Comparison of ENCODE assay signal across 9 cellular contexts in genomic region chr19:55649579-55650557, GRCh38. TPM values are rescaled to one million over a fixed set of nuclear protein-coding genes. Genes with fewer than 3 reads are reported as not detected.
DNase-seq lines count a peak whose midpoint lies in the region; ATAC-seq and TF ChIP-seq lines count a peak whose summit lies in the region.
"Had no signal": no experiment of that assay in that cellular context is flagged by ENCODE, and none has a peak within 500 bp of the region (broad histone marks: within the 10 kb centered on the region; RNA-seq: fewer than 3 reads in every experiment).

No MANE protein-coding gene starts in this region.

- peaks cover 37% of the 10 kb centered on the region for H3K36me3 Mint-ChIP-seq in effector memory CD8-positive, alpha-beta T cell (ENCODE audit: insufficient read depth)
- H3K36me3 Mint-ChIP-seq in progenitor cell of endocrine pancreas (ENCODE audit: insufficient read depth), result peaks cover 8% of the 10 kb centered on the region

- H3K4me3 Mint-ChIP-seq in effector memory CD8-positive, alpha-beta T cell, result peak overlapping the region; percentile 53 to 82
- H3K4me3 Mint-ChIP-seq in progenitor cell of endocrine pancreas (ENCODE audit: low read depth), result peak overlapping the region; percentile 80

- H4K20me1 ChIP-seq in Loucy (ENCODE audit: insufficient read depth, low read length, poor library complexity, severe bottlenecking), result no peaks in the 10 kb centered on the region

- no peak for TF ChIP-seq CTCF in Loucy (conservative IDR thresholded peaks at IDR 0.05; ENCODE audit: low read length)
- no peak for TF ChIP-seq CTCF in progenitor cell of endocrine pancreas (IDR thresholded peaks at IDR 0.05; ENCODE audit: unreplicated experiment)

- peak overlapping the region in 1 of 2 donors; percentile 19 for H3K27ac Mint-ChIP-seq in effector memory CD8-positive, alpha-beta T cell
- no peak overlapping the region for H3K27ac Mint-ChIP-seq in progenitor cell of endocrine pancreas

- no peaks in the 10 kb centered on the region for H3K9me3 ChIP-seq in Loucy (ENCODE audit: insufficient read depth, low read depth, low read length)
- H3K9me3 ChIP-seq: mucosa of descending colon had no signal

- H3K4me2 ChIP-seq in Loucy (ENCODE audit: low read depth, low read length, poor library complexity, severe bottlenecking), result peak overlapping the region; percentile 99

- H3F3A ChIP-seq in Loucy (ENCODE audit: low read depth), result no peaks in the 10 kb centered on the region

- H3K9ac ChIP-seq in Loucy (ENCODE audit: low read depth, low read length, poor library complexity, severe bottlenecking), result peak overlapping the region; percentile 87

- H3K4me1 ChIP-seq in Loucy (ENCODE audit: insufficient read depth, low read length, poor library complexity, severe bottlenecking), result peaks cover 10% of the 10 kb centered on the region

- H3K4me1 Mint-ChIP-seq in effector memory CD8-positive, alpha-beta T cell (ENCODE audit: low read depth in 2 of 2), result peaks cover 8 to 20% of the 10 kb centered on the region in 2 donors
- H3K4me1 Mint-ChIP-seq in progenitor cell of endocrine pancreas (ENCODE audit: low read depth), result peaks cover 8% of the 10 kb centered on the region

- H3K79me2 ChIP-seq in Loucy (ENCODE audit: insufficient read depth, low read length), result peaks cover 30% of the 10 kb centered on the region

- H3K27me3 Mint-ChIP-seq in effector memory CD8-positive, alpha-beta T cell, result peaks cover 0 to 15% of the 10 kb centered on the region in 2 donors
- H3K27me3 Mint-ChIP-seq in progenitor cell of endocrine pancreas, result no peaks in the 10 kb centered on the region

- H3K9me2 ChIP-seq in Loucy (replicated peaks; ENCODE audit: low read depth, low read length), result no peaks in the 10 kb centered on the region

- H3K36me3 ChIP-seq in Loucy (ENCODE audit: insufficient read depth, low read length), result no peaks in the 10 kb centered on the region; the same call in 1 of the 2 replicates

- no peaks in the 10 kb centered on the region for H3K27me3 ChIP-seq in Loucy (ENCODE audit: insufficient read depth, low read length, poor library complexity, severe bottlenecking)

- no peak for ATAC-seq in effector memory CD8-positive, alpha-beta T cell (replicated peaks)
- no peak for ATAC-seq in HG03571 (IDR thresholded peaks at IDR 0.05; ENCODE audit: unreplicated experiment)
- no peak for ATAC-seq in HG03565 (IDR thresholded peaks at IDR 0.05; ENCODE audit: unreplicated experiment)
- ATAC-seq: mucosa of descending colon had no signal

- H3K9me3 Mint-ChIP-seq in effector memory CD8-positive, alpha-beta T cell, result no peaks in the 10 kb centered on the region
- no peaks in the 10 kb centered on the region for H3K9me3 Mint-ChIP-seq in progenitor cell of endocrine pancreas (ENCODE audit: low read depth)

- H3K4me3 ChIP-seq in GM08714 (ENCODE audit: low read length) (peak overlapping the region; percentile 69; the same call in 1 of the 2 replicates), Loucy (ENCODE audit: low read length, poor library complexity, severe bottlenecking) (peak overlapping the region; percentile 75)
- H3K4me3 ChIP-seq: mucosa of descending colon had no signal

- DNase-seq in effector memory CD8-positive, alpha-beta T cell, result no peak
- no peak for DNase-seq in progenitor cell of endocrine pancreas (ENCODE audit: low spot score, unreplicated experiment)
- no peak for DNase-seq in ecto neural progenitor cell (ENCODE audit: low spot score)
- DNase-seq: mucosa of descending colon, NCI-H2029 treated with DMSO at 0.1 percent for 48 hours had no signal

- no peak overlapping the region for H2AFZ ChIP-seq in Loucy (ENCODE audit: low read length)

RNA-seq across cellular contexts. Expression of gene CCDC106, which starts 1.9 kb away (rescaled TPM):
- 23.0 and 23.9 TPM in 2 replicates for total RNA-seq in progenitor cell of endocrine pancreas

RNA-seq across cellular contexts. Expression of gene U2AF2, which starts 5.0 kb away (rescaled TPM):
- 275 and 281 TPM in 2 replicates for total RNA-seq in progenitor cell of endocrine pancreas

RNA-seq across cellular contexts. Expression of gene ZNF581, which starts 6.4 kb away (rescaled TPM):
- total RNA-seq in progenitor cell of endocrine pancreas, result 38.8 and 40.1 TPM in 2 replicates

RNA-seq across cellular contexts. Expression of gene ZNF580, which starts 9.1 kb away (rescaled TPM):
- 45.9 and 46.2 TPM in 2 replicates for total RNA-seq in progenitor cell of endocrine pancreas

RNA-seq across cellular contexts. Expression of gene EPN1, which starts 25.2 kb away (rescaled TPM):
- total RNA-seq in progenitor cell of endocrine pancreas, result 115 and 118 TPM in 2 replicates
